ENCODE assay signal across 1 cellular context in genomic region chr11:63802637-63803414, GRCh38.
A peak's percentile ranks its signal among the peaks of the same experiment; 100 is the strongest.
TF ChIP-seq lines count a peak whose summit lies in the region.

No MANE protein-coding gene starts in this region.

TF ChIP-seq in Ishikawa, 13 proteins besides CTCF, POLR2A, EP300 and RAD21 (continued from another document):
- TF ChIP-seq USF1 (IDR thresholded peaks at IDR 0.05) (peak; percentile 93), TEAD4 (IDR thresholded peaks at IDR 0.05) (peak; percentile 42; the same call in 1 of the 2 replicates), NFIC (IDR thresholded peaks at IDR 0.05) (no peak)
